In genomic region chr11:12815150-12815523, GRCh38 we compare ENCODE assay signal across 16 cellular contexts.
A peak's percentile ranks its signal among the peaks of the same experiment; 100 is the strongest.
DNase-seq lines count a peak whose midpoint lies in the region; ATAC-seq, FAIRE-seq and TF ChIP-seq lines count a peak whose summit lies in the region.
"Had no signal": no experiment of that assay in that cellular context is flagged by ENCODE, and none has a peak within 500 bp of the region (broad histone marks: within the 10 kb centered on the region; RNA-seq: fewer than 3 reads in every experiment).

No MANE protein-coding gene starts in this region.

- no peaks in the 10 kb centered on the region for H3K9me3 Mint-ChIP-seq in GM23338
- H3K9me3 Mint-ChIP-seq: activated naive CD4-positive, alpha-beta T cell treated with anti-CD3 and anti-CD28 coated beads, Interleukin-2, amount 10 ng/mL, durations not matched to agents 7 days and 5 days; neural crest cell; stimulated activated naive CD8-positive, alpha-beta T cell treated with anti-CD3 and anti-CD28 coated beads, Interleukin-15, amount 100 ng/mL, for 72 hours had no signal

- dilution Hi-C loops in keratinocyte (cut with MboI; ENCODE audit: extremely low pct_ligation_motif_present, low sequenced_read_pairs): no loop called here

- FAIRE-seq in keratinocyte (lab: Jason Lieb, UNC): no peak

- H3K4me2 ChIP-seq in GM23338 (no peak overlapping the region), keratinocyte (ENCODE audit: control insufficient read depth, extremely low read depth, insufficient read depth, low read depth, low read length) (peak overlapping the region; percentile 83), smooth muscle cell (peak overlapping the region; percentile 78)

- H3F3A ChIP-seq in GM23338 (replicated peaks; ENCODE audit: low read depth) (no peaks in the 10 kb centered on the region), smooth muscle cell (ENCODE audit: low read depth) (peaks cover 48% of the 10 kb centered on the region)

- H3K36me3 ChIP-seq in GM23338 (ENCODE audit: insufficient read depth) (no peaks in the 10 kb centered on the region), ascending aorta (no peaks in the 10 kb centered on the region), keratinocyte (ENCODE audit: control insufficient read depth in 2 of 2, extremely low read depth in 1 of 2, insufficient read depth in 2 of 2, low read length in 2 of 2) (peaks cover 3 to 9% of the 10 kb centered on the region in 2 experiments), smooth muscle cell (ENCODE audit: low read depth) (no peaks in the 10 kb centered on the region)
- H3K36me3 ChIP-seq: MG63 had no signal

- peak overlapping the region; percentile 75 for H3K9ac ChIP-seq in keratinocyte (ENCODE audit: control insufficient read depth, extremely low read depth, insufficient read depth, low read length)
- H3K9ac ChIP-seq in smooth muscle cell (ENCODE audit: low read depth): peak overlapping the region; percentile 63

- peaks cover 8% of the 10 kb centered on the region; the same call in 1 of the 2 replicates for H3K9me2 ChIP-seq in GM23338 (ENCODE audit: insufficient read depth)

- ATAC-seq in GM23338 (no peak), GM21825 (IDR thresholded peaks at IDR 0.05; ENCODE audit: unreplicated experiment) (no peak), GM21723 (IDR thresholded peaks at IDR 0.05; ENCODE audit: unreplicated experiment) (no peak)

- H2AFZ ChIP-seq in GM23338: no peak overlapping the region
- no peak overlapping the region for H2AFZ ChIP-seq in keratinocyte (ENCODE audit: control insufficient read depth, low read length)
- H2AFZ ChIP-seq in smooth muscle cell (ENCODE audit: low read depth): no peak overlapping the region

- H3K79me2 ChIP-seq in GM23338 (replicated peaks; ENCODE audit: insufficient read depth): peaks cover 85% of the 10 kb centered on the region
- peaks cover 85% of the 10 kb centered on the region for H3K79me2 ChIP-seq in keratinocyte (ENCODE audit: control insufficient read depth, insufficient read depth, low read length)
- peaks cover 79% of the 10 kb centered on the region for H3K79me2 ChIP-seq in smooth muscle cell (ENCODE audit: low read depth)

- H3K27ac Mint-ChIP-seq in GM23338: peak overlapping the region; percentile 64; the same call in 1 of the 2 replicates
- H3K27ac Mint-ChIP-seq: activated CD4-positive, alpha-beta T cell treated with anti-CD3 and anti-CD28 coated beads for 36 hours had no signal

- H3K4me3 Mint-ChIP-seq in GM23338: no peak overlapping the region
- H3K4me3 Mint-ChIP-seq: activated CD4-positive, alpha-beta T cell treated with anti-CD3 and anti-CD28 coated beads for 36 hours; activated naive CD4-positive, alpha-beta T cell treated with anti-CD3 and anti-CD28 coated beads, Interleukin-2, amount 10 ng/mL, durations not matched to agents 7 days and 5 days; neural crest cell; stimulated activated naive CD8-positive, alpha-beta T cell treated with anti-CD3 and anti-CD28 coated beads, Interleukin-15, amount 100 ng/mL, for 72 hours had no signal

- H3K27me3 ChIP-seq in GM23338 (ENCODE audit: insufficient read depth) (no peaks in the 10 kb centered on the region), ascending aorta (no peaks in the 10 kb centered on the region), keratinocyte (ENCODE audit: control insufficient read depth, extremely low read depth, insufficient read depth, low read length) (no peaks in the 10 kb centered on the region), smooth muscle cell (ENCODE audit: low read depth) (no peaks in the 10 kb centered on the region)
- H3K27me3 ChIP-seq: MG63 had no signal

- in situ Hi-C loops in ACHN (cut with HindIII; ENCODE audit: low pct_ligation_motif_present, low pct_unique_long_range_greater_than_20kb, low sequenced_read_pairs): no loop called here

- DNase-seq in GM23338 (ENCODE audit: low spot score): no peak
- DNase-seq in ascending aorta (ENCODE audit: low spot score in 2 of 2): no peak
- DNase-seq in keratinocyte (ENCODE audit: low read depth, low spot score): no peak
- no peak for DNase-seq in smooth muscle cell (lab: John Stamatoyannopoulos, UW; ENCODE audit: unreplicated experiment)
- DNase-seq in AML-193 (lab: John Stamatoyannopoulos, UW): no peak
- no peak for DNase-seq in ACHN
- DNase-seq: effector CD4-positive, alpha-beta T cell; MG63; NCI-H510A treated with DMSO at 0.1 percent for 48 hours; stimulated activated CD4-positive, alpha-beta T cell treated with anti-CD3 and anti-CD28 coated beads, Interleukin-2, amount 100 ng/mL, for 48 hours; stimulated activated naive CD8-positive, alpha-beta T cell treated with anti-CD3 and anti-CD28 coated beads, Interleukin-15, amount 100 ng/mL, for 72 hours had no signal

- H3K27me3 Mint-ChIP-seq in GM23338 (ENCODE audit: insufficient read depth, low read depth, poor library complexity): peaks cover 6% of the 10 kb centered on the region

- TF ChIP-seq CTCF in GM23338 (conservative IDR thresholded peaks at IDR 0.05; ENCODE audit: low read depth in 2 of 2) (no peak), ascending aorta (IDR thresholded peaks at IDR 0.05) (no peak), keratinocyte (optimal IDR thresholded peaks at IDR 0.05 in 1 of 3, IDR thresholded peaks at IDR 0.05 in 1 of 3, conservative IDR thresholded peaks at IDR 0.05 in 1 of 3; ENCODE audit: extremely low read depth in 1 of 3, insufficient read depth in 2 of 3, low read length in 3 of 3) (no peak), smooth muscle cell (IDR thresholded peaks at IDR 0.05; ENCODE audit: borderline replicate concordance, insufficient read depth, poor library complexity, severe bottlenecking) (no peak)

- intact Hi-C loops in ascending aorta (cut with DNase I): no loop called here

- H3K4me1 Mint-ChIP-seq in GM23338: peaks cover 55% of the 10 kb centered on the region

- H3K4me1 ChIP-seq in GM23338 (ENCODE audit: insufficient read depth) (peaks cover 26% of the 10 kb centered on the region), ascending aorta (peaks cover 0 to 13% of the 10 kb centered on the region in 2 donors), keratinocyte (ENCODE audit: control insufficient read depth, extremely low read depth, insufficient read depth, low read length) (peaks cover 39% of the 10 kb centered on the region), smooth muscle cell (ENCODE audit: low read depth) (peaks cover 47% of the 10 kb centered on the region)

- H3K27ac ChIP-seq in GM23338 (ENCODE audit: low read depth) (0 out of 2 replicates have a peak overlapping the region, but pooled peaks have one; percentile 14), ascending aorta (peak overlapping the region; percentile 11 to 28), keratinocyte (ENCODE audit: control insufficient read depth, insufficient read depth, low read length) (peak overlapping the region; percentile 87), smooth muscle cell (ENCODE audit: low read depth) (peak overlapping the region; percentile 99)

- H3K9me3 ChIP-seq in ascending aorta (no peaks in the 10 kb centered on the region), keratinocyte (ENCODE audit: control insufficient read depth, low read depth, low read length) (no peaks in the 10 kb centered on the region), smooth muscle cell (replicated peaks; ENCODE audit: low read depth) (no peaks in the 10 kb centered on the region)
- H3K9me3 ChIP-seq: MG63 had no signal

- H3K36me3 Mint-ChIP-seq in GM23338 (ENCODE audit: low read depth): no peaks in the 10 kb centered on the region
- H3K36me3 Mint-ChIP-seq: activated naive CD4-positive, alpha-beta T cell treated with anti-CD3 and anti-CD28 coated beads, Interleukin-2, amount 10 ng/mL, durations not matched to agents 7 days and 5 days had no signal

- H4K20me1 ChIP-seq in GM23338 (replicated peaks; ENCODE audit: insufficient read depth) (peaks cover 10% of the 10 kb centered on the region), keratinocyte (ENCODE audit: control insufficient read depth, extremely low read depth, insufficient read depth, low read length) (peaks cover 13% of the 10 kb centered on the region), smooth muscle cell (ENCODE audit: low read depth) (peaks cover 72% of the 10 kb centered on the region)

- peaks cover 4% of the 10 kb centered on the region for H3K9me1 ChIP-seq in keratinocyte (ENCODE audit: control insufficient read depth, extremely low read depth, insufficient read depth, low read length)

- H3K4me3 ChIP-seq in GM23338 (no peak overlapping the region), ascending aorta (peak overlapping the region; percentile 18 to 41), keratinocyte (ENCODE audit: control insufficient read depth in 2 of 3, extremely low read depth in 1 of 3, insufficient read depth in 2 of 3, low read depth in 1 of 3, low read length in 3 of 3) (peak overlapping the region in 1 of 3 experiments; percentile 15), smooth muscle cell (peak overlapping the region; percentile 15)
- H3K4me3 ChIP-seq: MG63 had no signal

- WGBS in smooth muscle cell (ENCODE audit: low lambda C conversion rate): 5% methylated on average over 3 of the region's 3 CpGs

TF ChIP-seq in GM23338, 12 proteins besides CTCF, POLR2A, EP300 and RAD21 (continues in another document):
- no peak for TF ChIP-seq EZH2phosphoT487 (IDR thresholded peaks at IDR 0.05; ENCODE audit: unreplicated experiment)

Comparison
In these comparisons a context has a peak if more than half of its experiments do, and no peak if none do; other contexts are left out.
1. H3K27ac ChIP-seq: peak in every context shown above with its lines; median percentile 99 in smooth muscle cell; 87 in keratinocyte; 20 in ascending aorta; 14 in GM23338.